6 cellular contexts compared by ENCODE assay signal in genomic region chr6:31972709-31973350, GRCh38. TPM values are rescaled to one million over a fixed set of nuclear protein-coding genes. Genes with fewer than 3 reads are reported as not detected.
DNase-seq lines count a peak whose midpoint lies in the region; ATAC-seq and TF ChIP-seq lines count a peak whose summit lies in the region.

No MANE protein-coding gene starts in this region.

- DNase-seq in stimulated activated CD4-positive, alpha-beta T cell treated with anti-CD3 and anti-CD28 coated beads, Interleukin-15, amount 100 ng/mL, for 24 hours: peak; percentile 30
- no peak for DNase-seq in stimulated activated CD4-positive, alpha-beta T cell treated with anti-CD3 and anti-CD28 coated beads, Interleukin-4, amount 100 ng/mL, for 1 hour
- no peak for DNase-seq in gastrocnemius medialis
- DNase-seq in stimulated activated CD8-positive, alpha-beta memory T cell treated with anti-CD3 and anti-CD28 coated beads, Interleukin-4, amount 100 ng/mL, for 48 hours: no peak
- no peak for DNase-seq in activated gamma-delta T cell treated with Interleukin-2 at 50 U/mL for 16 hours

- ATAC-seq in gastrocnemius medialis: no peak

- in situ Hi-C loops in gastrocnemius medialis (cut with MboI; ENCODE audit: low sequenced_read_pairs in 4 of 4): loop anchor here (10.0 to 25.0 kb wide), 7 partner anchors 78 to 989 kb away; partner anchors contain the start of genes AGER (in 1 of the 4), AGPAT1 (in 1 of the 4), APOM (in 1 of the 4) and ATF6B (in 1 of the 4)

- H3K9ac ChIP-seq in endocrine pancreas (ENCODE audit: control insufficient read depth, insufficient read depth, low read length): peak overlapping the region; percentile 78

- peak overlapping the region; percentile 90 to 97 (median 92) for H3K27ac ChIP-seq in gastrocnemius medialis

- H3K36me3 ChIP-seq in endocrine pancreas (ENCODE audit: control insufficient read depth, insufficient read depth, low read length) (peaks cover 3% of the 10 kb centered on the region), gastrocnemius medialis (peaks cover 0 to 23% of the 10 kb centered on the region in 2 donors)

- H3K27me3 ChIP-seq in endocrine pancreas (ENCODE audit: control insufficient read depth, insufficient read depth, low read length) (no peaks in the 10 kb centered on the region), gastrocnemius medialis (no peaks in the 10 kb centered on the region)

- H3K9me3 ChIP-seq in endocrine pancreas (ENCODE audit: control insufficient read depth, low read length): no peaks in the 10 kb centered on the region
- H3K9me3 ChIP-seq in gastrocnemius medialis: no peaks in the 10 kb centered on the region

- no peak for TF ChIP-seq CTCF in gastrocnemius medialis (IDR thresholded peaks at IDR 0.05 in 4 of 5, conservative IDR thresholded peaks at IDR 0.05 in 1 of 5)

- H3K4me1 ChIP-seq in endocrine pancreas (ENCODE audit: control insufficient read depth, insufficient read depth, low read length): peaks cover 5% of the 10 kb centered on the region
- H3K4me1 ChIP-seq in gastrocnemius medialis: peaks cover 23 to 29% of the 10 kb centered on the region in 2 donors

- TF ChIP-seq POLR2A in gastrocnemius medialis (IDR thresholded peaks at IDR 0.05): no peak

- intact Hi-C loops in gastrocnemius medialis (cut with DNase I; ENCODE audit: low total_unique reads): loop anchor here (1.0 to 10.0 kb wide), 4 partner anchors 14 to 1908 kb away; partner anchors contain the start of genes AGPAT1, CLIC1, POLR1H and PPP1R11

- H3K4me3 ChIP-seq in endocrine pancreas (ENCODE audit: control insufficient read depth, insufficient read depth, low read length) (peak overlapping the region; percentile 73), gastrocnemius medialis (peak overlapping the region; percentile 74 to 91 (median 85))

RNA-seq across cellular contexts. Expression of gene DXO, which starts 0.9 kb away (rescaled TPM):
- total RNA-seq in gastrocnemius medialis: 10 to 100 TPM in 1 of 4 donors, 1 to 10 TPM in 3; 5.8 to 11.5 (median 8.5) TPM

RNA-seq across cellular contexts. Expression of gene C4A, which starts 9.0 kb away (rescaled TPM):
- 1 to 10 TPM; 4.3 to 7.8 (median 6.2) TPM for total RNA-seq in gastrocnemius medialis

RNA-seq across cellular contexts. Expression of gene SKIC2, which starts 13.9 kb away (rescaled TPM):
- total RNA-seq in gastrocnemius medialis: 10 to 100 TPM; 21.2 to 51.9 (median 22.7) TPM

RNA-seq across cellular contexts. Expression of gene NELFE, which starts 14.1 kb away (rescaled TPM):
- 10 to 100 TPM; 58.1 to 88.6 (median 78.7) TPM for total RNA-seq in gastrocnemius medialis

RNA-seq across cellular contexts. Expression of gene CFB, which starts 26.9 kb away (rescaled TPM):
- total RNA-seq in gastrocnemius medialis: 10 to 100 TPM in 1 of 4 donors, 1 to 10 TPM in 3; 1.0 to 13.8 (median 6.1) TPM
